Comparison of ENCODE assay signal across 18 cellular contexts in genomic region chr3:112568642-112569041, GRCh38. TPM values are rescaled to one million over a fixed set of nuclear protein-coding genes. Genes with fewer than 3 reads are reported as not detected.
DNase-seq lines count a peak whose midpoint lies in the region; ATAC-seq and TF ChIP-seq lines count a peak whose summit lies in the region.
"Had no signal": no experiment of that assay in that cellular context is flagged by ENCODE, and none has a peak within 500 bp of the region (broad histone marks: within the 10 kb centered on the region; RNA-seq: fewer than 3 reads in every experiment).

No MANE protein-coding gene starts in this region.

- H4K20me1 ChIP-seq in Loucy (ENCODE audit: insufficient read depth, low read length, poor library complexity, severe bottlenecking) = peaks cover 2% of the 10 kb centered on the region

- CTCF ChIA-PET in activated CD8-positive, alpha-beta T cell treated with anti-CD3 and anti-CD28 coated beads, Interleukin-2, amount 10 ng/mL, durations not matched to agents 7 days and 5 days (lab: Charles Lee) = interaction anchor here (0.7 to 5.0 kb wide), 5 partner anchors 10 to 457 kb away, joined by 3 to 24 read pairs (median 5); partner anchors contain the start of gene SLC9C1

- H3K27ac Mint-ChIP-seq in activated CD8-positive, alpha-beta T cell treated with anti-CD3 and anti-CD28 coated beads, Interleukin-2, amount 10 ng/mL, durations not matched to agents 7 days and 5 days = no peak overlapping the region
- H3K27ac Mint-ChIP-seq: activated naive CD4-positive, alpha-beta T cell treated with anti-CD3 and anti-CD28 coated beads, Interleukin-2, amount 10 ng/mL, durations not matched to agents 7 days and 5 days had no signal

- H3K4me3 ChIP-seq in Loucy (ENCODE audit: low read length, poor library complexity, severe bottlenecking) = no peak overlapping the region
- H3K4me3 ChIP-seq: ovary, right lobe of liver, transverse colon had no signal

- peaks cover 41% of the 10 kb centered on the region for H3K36me3 Mint-ChIP-seq in activated CD8-positive, alpha-beta T cell treated with anti-CD3 and anti-CD28 coated beads, Interleukin-2, amount 10 ng/mL, durations not matched to agents 7 days and 5 days (ENCODE audit: low read depth)

- peaks cover 4% of the 10 kb centered on the region for H3K4me1 Mint-ChIP-seq in activated CD8-positive, alpha-beta T cell treated with anti-CD3 and anti-CD28 coated beads, Interleukin-2, amount 10 ng/mL, durations not matched to agents 7 days and 5 days (ENCODE audit: low read depth)

- no peaks in the 10 kb centered on the region for H3K9me3 ChIP-seq in Loucy (ENCODE audit: insufficient read depth, low read depth, low read length)
- H3K9me3 ChIP-seq: ovary, right lobe of liver, transverse colon had no signal

- no peaks in the 10 kb centered on the region for H3F3A ChIP-seq in Loucy (ENCODE audit: low read depth)

- peaks cover 16% of the 10 kb centered on the region; the same call in 1 of the 2 replicates for H3K36me3 ChIP-seq in Loucy (ENCODE audit: insufficient read depth, low read length)
- H3K36me3 ChIP-seq: ovary had no signal

- DNase-seq in Daoy (ENCODE audit: low read depth) = peak; percentile 30
- peak; percentile 29 for DNase-seq in dermis blood vessel endothelial cell
- peak; percentile 37 for DNase-seq in myocyte (ENCODE audit: low read depth)
- no peak for DNase-seq in NCI-H1417 treated with DMSO at 0.1 percent for 48 hours (lab: John Stamatoyannopoulos, UW)
- no peak for DNase-seq in superior temporal gyrus (ENCODE audit: extremely low spot score)
- DNase-seq in activated CD8-positive, alpha-beta T cell treated with anti-CD3 and anti-CD28 coated beads, Interleukin-2, amount 10 ng/mL, durations not matched to agents 7 days and 5 days = no peak
- DNase-seq: activated naive CD4-positive, alpha-beta T cell treated with anti-CD3 and anti-CD28 coated beads, Interleukin-2, amount 10 ng/mL, durations not matched to agents 7 days and 5 days; activated T-cell treated with anti-CD3 and anti-CD28 coated beads, Interleukin-2, amount 50 U/mL, for 4 hours; NCI-H146; NCI-H82; ovary; right lobe of liver; RPMI8226; stimulated activated naive CD4-positive, alpha-beta T cell treated with Interleukin-2 at 50 U/mL for 16 hours; transverse colon had no signal

- no peaks in the 10 kb centered on the region for H3K9me2 ChIP-seq in Loucy (replicated peaks; ENCODE audit: low read depth, low read length)

- H3K4me3 Mint-ChIP-seq in activated CD8-positive, alpha-beta T cell treated with anti-CD3 and anti-CD28 coated beads, Interleukin-2, amount 10 ng/mL, durations not matched to agents 7 days and 5 days = no peak overlapping the region
- H3K4me3 Mint-ChIP-seq: activated naive CD4-positive, alpha-beta T cell treated with anti-CD3 and anti-CD28 coated beads, Interleukin-2, amount 10 ng/mL, durations not matched to agents 7 days and 5 days; activated T-cell treated with anti-CD3 and anti-CD28 coated beads, Interleukin-2, amount 50 U/mL, for 4 hours had no signal

- H3K27me3 Mint-ChIP-seq in activated CD8-positive, alpha-beta T cell treated with anti-CD3 and anti-CD28 coated beads, Interleukin-2, amount 10 ng/mL, durations not matched to agents 7 days and 5 days (ENCODE audit: low read depth) = no peaks in the 10 kb centered on the region
- H3K27me3 Mint-ChIP-seq: activated naive CD4-positive, alpha-beta T cell treated with anti-CD3 and anti-CD28 coated beads, Interleukin-2, amount 10 ng/mL, durations not matched to agents 7 days and 5 days had no signal

- peaks cover 11% of the 10 kb centered on the region for H3K4me1 ChIP-seq in Loucy (ENCODE audit: insufficient read depth, low read length, poor library complexity, severe bottlenecking)
- H3K4me1 ChIP-seq: right lobe of liver had no signal

- no peaks in the 10 kb centered on the region for H3K27me3 ChIP-seq in Loucy (ENCODE audit: insufficient read depth, low read length, poor library complexity, severe bottlenecking)
- H3K27me3 ChIP-seq: ovary, right lobe of liver, transverse colon had no signal

- no peak for ATAC-seq in GM21360 (IDR thresholded peaks at IDR 0.05; ENCODE audit: unreplicated experiment)
- ATAC-seq in activated CD8-positive, alpha-beta T cell treated with anti-CD3 and anti-CD28 coated beads, Interleukin-2, amount 10 ng/mL, durations not matched to agents 7 days and 5 days = no peak
- ATAC-seq: activated T-cell treated with anti-CD3 and anti-CD28 coated beads, Interleukin-2, amount 50 U/mL, for 4 hours; left lobe of liver had no signal

- TF ChIP-seq CTCF in Loucy (conservative IDR thresholded peaks at IDR 0.05; ENCODE audit: low read length) = no peak

- H3K9me3 Mint-ChIP-seq in activated CD8-positive, alpha-beta T cell treated with anti-CD3 and anti-CD28 coated beads, Interleukin-2, amount 10 ng/mL, durations not matched to agents 7 days and 5 days (ENCODE audit: insufficient read depth) = no peaks in the 10 kb centered on the region
- H3K9me3 Mint-ChIP-seq: activated naive CD4-positive, alpha-beta T cell treated with anti-CD3 and anti-CD28 coated beads, Interleukin-2, amount 10 ng/mL, durations not matched to agents 7 days and 5 days; activated T-cell treated with anti-CD3 and anti-CD28 coated beads, Interleukin-2, amount 50 U/mL, for 4 hours had no signal

- peaks cover under 1% of the 10 kb centered on the region; the same call in 1 of the 2 replicates for H3K79me2 ChIP-seq in Loucy (ENCODE audit: insufficient read depth, low read length)

- POLR2A ChIA-PET in activated CD8-positive, alpha-beta T cell treated with anti-CD3 and anti-CD28 coated beads, Interleukin-2, amount 10 ng/mL, durations not matched to agents 7 days and 5 days (lab: Charles Lee) = no interaction called here

- H2AFZ ChIP-seq in Loucy (ENCODE audit: low read length) = no peak overlapping the region

- H3K9ac ChIP-seq in Loucy (ENCODE audit: low read depth, low read length, poor library complexity, severe bottlenecking) = peak overlapping the region; percentile 47

- peak overlapping the region; percentile 69 for H3K4me2 ChIP-seq in Loucy (ENCODE audit: low read depth, low read length, poor library complexity, severe bottlenecking)

RNA-seq across cellular contexts. Expression of gene SLC35A5, which starts 6.8 kb away (rescaled TPM):
- 36.3 and 56.1 TPM in 2 replicates for total RNA-seq in Daoy (2014; rRNA removed; shearing (Covaris generic))
- total RNA-seq in dermis blood vessel endothelial cell = 33.7 and 56.4 TPM in 2 replicates
- total RNA-seq in myocyte = 32.8 and 47.1 TPM in 2 replicates
- 17.8 TPM for polyA plus RNA-seq in myocyte (2012)
- total RNA-seq in activated CD8-positive, alpha-beta T cell treated with anti-CD3 and anti-CD28 coated beads, Interleukin-2, amount 10 ng/mL, durations not matched to agents 7 days and 5 days = 10 to 100 TPM; 20.5 to 21.0 TPM

RNA-seq across cellular contexts. Expression of gene ATG3, which starts 6.9 kb away (rescaled TPM):
- 93.4 and 93.7 TPM in 2 replicates for total RNA-seq in Daoy (2014; rRNA removed; shearing (Covaris generic))
- 84.6 and 103 TPM in 2 replicates for total RNA-seq in dermis blood vessel endothelial cell
- 47.8 and 51.0 TPM in 2 replicates for total RNA-seq in myocyte
- polyA plus RNA-seq in myocyte (2012) = 37.9 TPM
- total RNA-seq in activated CD8-positive, alpha-beta T cell treated with anti-CD3 and anti-CD28 coated beads, Interleukin-2, amount 10 ng/mL, durations not matched to agents 7 days and 5 days = 10 to 100 TPM; 74.6 to 76.2 TPM

Comparison
In these comparisons a context has a peak if more than half of its experiments do, and no peak if none do; other contexts are left out.
1. DNase-seq: peak in Daoy (single experiment), dermis blood vessel endothelial cell (single experiment) and myocyte (single experiment); none in NCI-H1417 treated with DMSO at 0.1 percent for 48 hours (single experiment), superior temporal gyrus (single experiment) and activated CD8-positive, alpha-beta T cell treated with anti-CD3 and anti-CD28 coated beads, Interleukin-2, amount 10 ng/mL, durations not matched to agents 7 days and 5 days (single experiment).